In genomic region chr22:42364641-42365336, GRCh38 we compare ENCODE assay signal across 11 cellular contexts.
A peak's percentile ranks its signal among the peaks of the same experiment; 100 is the strongest.
DNase-seq lines count a peak whose midpoint lies in the region; ATAC-seq and TF ChIP-seq lines count a peak whose summit lies in the region.
"Had no signal": no experiment of that assay in that cellular context is flagged by ENCODE, and none has a peak within 500 bp of the region (broad histone marks: within the 10 kb centered on the region; RNA-seq: fewer than 3 reads in every experiment).

No MANE protein-coding gene starts in this region.

- TF ChIP-seq CTCF in glutamatergic neuron (IDR thresholded peaks at IDR 0.05; ENCODE audit: partially characterized antibody, unreplicated experiment) (no peak), psoas muscle (IDR thresholded peaks at IDR 0.05) (no peak)

- no peak for ATAC-seq in psoas muscle
- no peak for ATAC-seq in HG03521 (IDR thresholded peaks at IDR 0.05; ENCODE audit: unreplicated experiment)
- ATAC-seq: activated T-cell treated with anti-CD3 and anti-CD28 coated beads, Interleukin-2, amount 50 U/mL, for 4 hours had no signal

- peak overlapping the region; percentile 99 for H3K4me3 Mint-ChIP-seq in glutamatergic neuron (ENCODE audit: unreplicated experiment)
- H3K4me3 Mint-ChIP-seq: activated T-cell treated with anti-CD3 and anti-CD28 coated beads, Interleukin-2, amount 50 U/mL, for 4 hours had no signal

- peaks cover 33% of the 10 kb centered on the region for H3K4me1 Mint-ChIP-seq in glutamatergic neuron (ENCODE audit: low read depth, unreplicated experiment)

- H3K36me3 ChIP-seq in SK-N-MC (ENCODE audit: insufficient read depth, low read length) (no peaks in the 10 kb centered on the region), psoas muscle (ENCODE audit: insufficient read depth in 1 of 2, low read depth in 1 of 2) (no peaks in the 10 kb centered on the region)

- peaks cover 6% of the 10 kb centered on the region for H3K36me3 Mint-ChIP-seq in glutamatergic neuron (ENCODE audit: unreplicated experiment)

- H3K4me3 ChIP-seq in SK-N-MC: peak overlapping the region; percentile 68
- H3K4me3 ChIP-seq in psoas muscle: no peak overlapping the region

- WGBS in psoas muscle, 3 donors: 21 to 36% (median 28%) methylated on average over 16 of the region's 16 CpGs

- peaks cover 41% of the 10 kb centered on the region for H3K27me3 Mint-ChIP-seq in glutamatergic neuron (ENCODE audit: unreplicated experiment)

- peaks cover 0 to 43% (median 4%) of the 10 kb centered on the region in 3 donors for H3K27me3 ChIP-seq in psoas muscle (ENCODE audit: insufficient read depth in 3 of 3, low read length in 2 of 3)

- peaks cover 14% of the 10 kb centered on the region for H3K4me1 ChIP-seq in psoas muscle

- intact Hi-C loops in psoas muscle (cut with DNase I): no loop called here

- no peaks in the 10 kb centered on the region for H3K9me3 ChIP-seq in SK-N-MC (ENCODE audit: low read depth, low read length)
- no peaks in the 10 kb centered on the region for H3K9me3 ChIP-seq in psoas muscle

- H3K27ac ChIP-seq in SK-N-MC (peak overlapping the region; percentile 97), psoas muscle (peak overlapping the region; percentile 30)

- H3K9me3 Mint-ChIP-seq in glutamatergic neuron (ENCODE audit: unreplicated experiment): peaks cover 31% of the 10 kb centered on the region
- H3K9me3 Mint-ChIP-seq: activated T-cell treated with anti-CD3 and anti-CD28 coated beads, Interleukin-2, amount 50 U/mL, for 4 hours had no signal

- DNase-seq in ELR (ENCODE audit: low read depth) (peak; percentile 36), SK-N-MC (ENCODE audit: low read depth, low spot score) (no peak), glutamatergic neuron (peak; percentile 35), psoas muscle (no peak), NCI-H1694 treated with DMSO at 0.1 percent for 48 hours (lab: John Stamatoyannopoulos, UW) (no peak), SIG-M5 treated with dmso at 0.1 percent for 504 hours (lab: John Stamatoyannopoulos, UW; ENCODE audit: unreplicated experiment) (no peak), putamen (ENCODE audit: low spot score) (no peak)
- DNase-seq: activated T-cell treated with anti-CD3 and anti-CD28 coated beads, Interleukin-2, amount 50 U/mL, for 4 hours; effector CD4-positive, alpha-beta T cell; mammary epithelial cell had no signal

- H3K9ac ChIP-seq in SK-N-MC (ENCODE audit: insufficient read length): peak overlapping the region; percentile 71

- peak overlapping the region; percentile 99 for H3K27ac Mint-ChIP-seq in glutamatergic neuron (ENCODE audit: unreplicated experiment)

Comparison
In these comparisons a context has a peak if more than half of its experiments do, and no peak if none do; other contexts are left out.
1. DNase-seq: peak in ELR (single experiment) and glutamatergic neuron (single experiment); none in SK-N-MC (single experiment), psoas muscle (0 of 2), NCI-H1694 treated with DMSO at 0.1 percent for 48 hours (single experiment), SIG-M5 treated with dmso at 0.1 percent for 504 hours (single experiment) and putamen (single experiment).